Comparison of ENCODE assay signal across 8 cellular contexts in the genomic region with DNA sequence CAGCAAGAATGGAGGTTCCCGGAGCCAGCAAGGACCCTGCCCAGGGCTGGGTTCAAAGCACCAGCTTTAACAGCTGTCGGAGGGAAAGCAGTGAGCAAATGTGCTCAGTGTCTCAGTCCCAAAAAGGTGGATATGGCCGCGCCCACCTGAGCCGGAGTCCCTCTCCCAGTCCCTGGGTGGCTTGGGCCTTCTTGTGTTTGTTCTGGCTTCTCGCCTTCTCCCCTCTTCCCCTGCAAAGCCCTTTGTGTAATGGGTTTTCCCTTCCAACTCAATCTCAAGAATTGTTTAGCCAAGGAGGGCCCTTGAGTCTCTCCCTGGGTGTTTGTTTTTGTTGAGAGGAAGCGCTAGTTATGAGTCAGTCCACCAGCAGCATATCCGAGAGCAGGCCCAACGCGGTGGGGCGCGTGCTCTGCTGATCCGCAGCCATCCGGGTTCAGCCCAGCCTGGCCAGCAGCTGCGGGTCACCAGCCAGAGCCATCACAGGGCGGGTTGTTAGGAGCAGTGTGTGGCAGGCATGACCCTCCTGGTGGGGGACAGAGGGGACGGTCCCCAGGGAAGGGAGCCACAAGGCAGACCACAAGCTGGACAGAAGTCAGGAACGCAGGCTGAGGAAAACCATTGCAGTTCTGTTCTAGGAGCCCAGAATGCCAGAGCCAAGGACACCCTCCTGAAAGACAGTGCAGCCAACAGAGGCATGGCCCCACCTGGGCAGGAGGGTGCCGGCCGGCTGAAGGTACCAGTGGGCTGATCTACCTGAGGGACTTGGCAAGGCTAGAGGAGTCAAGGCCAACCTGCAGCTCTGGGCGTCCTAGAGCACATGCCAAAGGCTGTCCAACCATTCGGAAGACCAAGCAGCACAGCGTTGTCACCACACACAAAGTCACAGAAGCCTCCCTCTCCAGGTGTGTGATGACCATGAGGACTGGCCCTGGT. TPM values are rescaled to one million over a fixed set of nuclear protein-coding genes. Genes with fewer than 3 reads are reported as not detected.
DNase-seq lines count a peak whose midpoint lies in the region; ATAC-seq and TF ChIP-seq lines count a peak whose summit lies in the region.

No MANE protein-coding gene starts in this region.

- TF ChIP-seq CTCF in lung (IDR thresholded peaks at IDR 0.05; ENCODE audit: control extremely low read depth, extremely low read depth) (no peak), transverse colon (IDR thresholded peaks at IDR 0.05) (no peak)

- WGBS in lung, 2 donors, result 59 to 78% methylated on average over 23 of the region's 23 CpGs
- WGBS in transverse colon (ENCODE audit: low coverage in 1 of 2), 2 donors, result 72% methylated on average over 23 of the region's 23 CpGs; no CpG with 5 or more reads in 1 of the 2 donors

- H3K27ac ChIP-seq in caudate nucleus (ENCODE audit: low read depth, low read length) (peak overlapping the region; percentile 45), lung (ENCODE audit: low read depth in 1 of 2, low read length in 1 of 2) (peak overlapping the region; percentile 1 to 93), transverse colon (peak overlapping the region; percentile 86 to 93 (median 90))

- in situ Hi-C loops in transverse colon (cut with MboI; ENCODE audit: low pct_ligation_motif_present in 1 of 4, low pct_unique_long_range_greater_than_20kb in 1 of 4, low sequenced_read_pairs in 3 of 4), result no loop called here

- H3K27me3 ChIP-seq in lung (ENCODE audit: control insufficient read depth, insufficient read depth), result no peaks in the 10 kb centered on the region
- no peaks in the 10 kb centered on the region for H3K27me3 ChIP-seq in transverse colon

- TF ChIP-seq EP300 in transverse colon (IDR thresholded peaks at IDR 0.05; ENCODE audit: low read depth), result no peak

- TF ChIP-seq POLR2A in transverse colon (IDR thresholded peaks at IDR 0.05), result peak; percentile 49

- H3K36me3 ChIP-seq in lung (ENCODE audit: control insufficient read depth in 2 of 2, insufficient read depth in 2 of 2, low read length in 2 of 2), result no peaks in the 10 kb centered on the region
- H3K36me3 ChIP-seq in transverse colon, result no peaks in the 10 kb centered on the region

- DNase-seq in NCI-H345 (lab: John Stamatoyannopoulos, UW) (peak; percentile 24), NCI-H345 treated with DMSO at 0.1 percent for 48 hours (lab: John Stamatoyannopoulos, UW; ENCODE audit: unreplicated experiment) (no peak), caudate nucleus (lab: John Stamatoyannopoulos, UW) (no peak), lung (ENCODE audit: low spot score) (peak; percentile 64), transverse colon (peak; percentile 35), SW 1271 (lab: John Stamatoyannopoulos, UW) (no peak), NCI-H526 treated with DMSO at 0.1 percent for 48 hours (lab: John Stamatoyannopoulos, UW) (no peak)

- H3K4me3 ChIP-seq in lung (no peak overlapping the region), transverse colon (no peak overlapping the region)

- ATAC-seq in lung (ENCODE audit: insufficient read depth, low FRiP score) (peak; percentile 56), GM19397 (IDR thresholded peaks at IDR 0.05; ENCODE audit: unreplicated experiment) (no peak)

- intact Hi-C loops in transverse colon (cut with DNase I; ENCODE audit: low total_unique reads), result loop anchor here (5.0 kb wide), 1 partner anchor 271 kb away; no protein-coding TSS in a partner anchor

- H3K4me1 ChIP-seq in lung (ENCODE audit: control insufficient read depth in 2 of 2, insufficient read depth in 2 of 2, low read length in 2 of 2) (peaks cover 0 to 30% of the 10 kb centered on the region in 2 donors), transverse colon (peaks cover 28 to 76% (median 53%) of the 10 kb centered on the region in 4 donors)

- no peaks in the 10 kb centered on the region for H3K9me3 ChIP-seq in lung (ENCODE audit: control insufficient read depth in 2 of 2, insufficient read depth in 1 of 2, low read length in 1 of 2)
- H3K9me3 ChIP-seq in transverse colon, result no peaks in the 10 kb centered on the region

RNA-seq across cellular contexts. Expression of a gene that starts 21.3 kb away (rescaled TPM):
- total RNA-seq in lung, result under 1 TPM in 1 of 2 donors, not detected in 1; 0.11 TPM
- polyA plus RNA-seq in lung, result under 1 TPM; 0.02 to 0.04 TPM
- not detected for total RNA-seq in transverse colon

RNA-seq across cellular contexts. Expression of a gene that starts 46.7 kb away (rescaled TPM):
- total RNA-seq in lung, result not detected
- not detected for polyA plus RNA-seq in lung
- total RNA-seq in transverse colon, result not detected

Comparison
In these comparisons a context has a peak if more than half of its experiments do, and no peak if none do; other contexts are left out.
1. DNase-seq: peak in NCI-H345 (single experiment), lung (single experiment) and transverse colon (single experiment); none in NCI-H345 treated with DMSO at 0.1 percent for 48 hours (single experiment), caudate nucleus (0 of 61), SW 1271 (0 of 2) and NCI-H526 treated with DMSO at 0.1 percent for 48 hours (single experiment).
2. Peak in every context shown above with its lines, with median percentiles within 50 percentile points of each other: H3K27ac ChIP-seq.